ENCODE assay signal across 22 cellular contexts in the genomic region with DNA sequence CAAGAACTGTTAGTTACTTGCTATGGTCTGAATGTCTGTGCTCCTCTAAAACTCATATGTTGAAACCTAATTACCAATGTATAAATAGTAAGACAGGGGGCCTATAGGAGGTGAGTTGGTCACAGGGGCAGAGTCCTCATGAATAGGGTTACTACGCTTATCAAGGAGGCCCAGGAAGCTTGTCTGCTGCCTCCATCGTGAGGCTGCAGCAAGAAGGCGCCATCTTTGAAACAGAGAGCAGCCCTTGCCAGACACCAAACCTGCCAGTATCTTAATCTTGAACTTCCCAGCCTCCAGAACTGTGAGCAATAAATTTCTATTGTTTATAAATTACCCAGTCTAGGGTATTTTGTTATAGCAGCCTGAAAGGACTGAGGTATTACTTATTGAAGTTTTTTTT.
"Had no signal": no experiment of that assay in that cellular context is flagged by ENCODE, and none has a peak within 500 bp of the region (broad histone marks: within the 10 kb centered on the region; RNA-seq: fewer than 3 reads in every experiment).

No MANE protein-coding gene starts in this region.

- H3K27ac ChIP-seq: ascending aorta, body of pancreas had no signal

- H3K36me3 Mint-ChIP-seq: activated CD8-positive, alpha-beta memory T cell treated with anti-CD3 and anti-CD28 coated beads, Interleukin-2, amount 10 ng/mL, durations not matched to agents 7 days and 5 days; activated naive CD4-positive, alpha-beta T cell treated with anti-CD3 and anti-CD28 coated beads, Interleukin-2, amount 50 U/mL, for 24 hours had no signal

- H3K9me3 Mint-ChIP-seq: activated B cell treated with CpG ODN at 0.5 μM for 24 hours; activated CD4-positive, alpha-beta T cell treated with anti-CD3 and anti-CD28 coated beads, Interleukin-2, amount 10 ng/mL, durations not matched to agents 24 days and 14 days; activated naive CD4-positive, alpha-beta T cell treated with anti-CD3 and anti-CD28 coated beads, Interleukin-2, amount 50 U/mL, for 24 hours; activated T-cell treated with anti-CD3 and anti-CD28 coated beads, Interleukin-2, amount 50 U/mL, for 24 hours; activated T-helper 1 cell treated with anti-CD3 and anti-CD28 coated beads, Interleukin-12 subunit alpha, Interleukin-12 subunit beta, Interleukin-2, Interleukin-4 antibody, amounts not matched to agents 30 ng/mL and 10 ng/mL and 1 ng/mL, durations not matched to agents 14 hours and 24 hours and 36 hours; central memory CD8-positive, alpha-beta T cell had no signal

- ATAC-seq: activated CD8-positive, alpha-beta memory T cell treated with anti-CD3 and anti-CD28 coated beads, Interleukin-2, amount 10 ng/mL, durations not matched to agents 7 days and 5 days; body of pancreas; PC-3; T-helper 17 cell had no signal

- H3K4me3 Mint-ChIP-seq: activated B cell treated with CpG ODN at 0.5 μM for 24 hours; activated CD4-positive, alpha-beta T cell treated with anti-CD3 and anti-CD28 coated beads, Interleukin-2, amount 10 ng/mL, durations not matched to agents 24 days and 14 days; activated CD8-positive, alpha-beta memory T cell treated with anti-CD3 and anti-CD28 coated beads, Interleukin-2, amount 10 ng/mL, durations not matched to agents 7 days and 5 days; activated naive CD4-positive, alpha-beta T cell treated with anti-CD3 and anti-CD28 coated beads, Interleukin-2, amount 50 U/mL, for 24 hours; activated T-cell treated with anti-CD3 and anti-CD28 coated beads, Interleukin-2, amount 50 U/mL, for 24 hours; activated T-helper 1 cell treated with anti-CD3 and anti-CD28 coated beads, Interleukin-12 subunit alpha, Interleukin-12 subunit beta, Interleukin-2, Interleukin-4 antibody, amounts not matched to agents 30 ng/mL and 10 ng/mL and 1 ng/mL, durations not matched to agents 14 hours and 24 hours and 36 hours; central memory CD8-positive, alpha-beta T cell; T-helper 17 cell had no signal

- H3K27ac Mint-ChIP-seq: activated B cell treated with CpG ODN at 0.5 μM for 24 hours; activated CD4-positive, alpha-beta T cell treated with anti-CD3 and anti-CD28 coated beads, Interleukin-2, amount 10 ng/mL, durations not matched to agents 24 days and 14 days; activated CD8-positive, alpha-beta memory T cell treated with anti-CD3 and anti-CD28 coated beads, Interleukin-2, amount 10 ng/mL, durations not matched to agents 7 days and 5 days; activated naive CD4-positive, alpha-beta T cell treated with anti-CD3 and anti-CD28 coated beads, Interleukin-2, amount 50 U/mL, for 24 hours; activated T-cell treated with anti-CD3 and anti-CD28 coated beads, Interleukin-2, amount 50 U/mL, for 24 hours; activated T-helper 1 cell treated with anti-CD3 and anti-CD28 coated beads, Interleukin-12 subunit alpha, Interleukin-12 subunit beta, Interleukin-2, Interleukin-4 antibody, amounts not matched to agents 30 ng/mL and 10 ng/mL and 1 ng/mL, durations not matched to agents 14 hours and 24 hours and 36 hours; T-helper 17 cell had no signal

- DNase-seq: activated B cell treated with CpG ODN at 0.5 μM for 24 hours; activated CD4-positive, alpha-beta T cell treated with anti-CD3 and anti-CD28 coated beads for 1 hour; activated CD4-positive, alpha-beta T cell treated with anti-CD3 and anti-CD28 coated beads, Interleukin-2, amount 10 ng/mL, durations not matched to agents 24 days and 14 days; activated CD4-positive, alpha-beta T cell treated with anti-CD3 and anti-CD28 coated beads, Interleukin-2, amount 50 U/mL, for 48 hours; activated CD8-positive, alpha-beta memory T cell treated with anti-CD3 and anti-CD28 coated beads, Interleukin-2, amount 10 ng/mL, durations not matched to agents 7 days and 5 days; activated effector memory CD4-positive, alpha-beta T cell treated with Interleukin-2 at 50 U/mL for 16 hours; activated naive CD4-positive, alpha-beta T cell; activated T-cell treated with anti-CD3 and anti-CD28 coated beads, Interleukin-2, amount 50 U/mL, for 24 hours; amniotic stem cell; body of pancreas; Karpas-422; MM.1S; NCI-H1436; NCI-H187 treated with DMSO at 0.1 percent for 48 hours; PC-3; SIG-M5; T-helper 17 cell; T-helper 9 cell had no signal

- H3K27me3 Mint-ChIP-seq: activated B cell treated with CpG ODN at 0.5 μM for 24 hours; activated CD4-positive, alpha-beta T cell treated with anti-CD3 and anti-CD28 coated beads, Interleukin-2, amount 10 ng/mL, durations not matched to agents 24 days and 14 days; activated naive CD4-positive, alpha-beta T cell treated with anti-CD3 and anti-CD28 coated beads, Interleukin-2, amount 50 U/mL, for 24 hours; activated T-cell treated with anti-CD3 and anti-CD28 coated beads, Interleukin-2, amount 50 U/mL, for 24 hours; central memory CD8-positive, alpha-beta T cell; T-helper 17 cell had no signal
